1 cellular context compared by ENCODE assay signal in the genomic region with DNA sequence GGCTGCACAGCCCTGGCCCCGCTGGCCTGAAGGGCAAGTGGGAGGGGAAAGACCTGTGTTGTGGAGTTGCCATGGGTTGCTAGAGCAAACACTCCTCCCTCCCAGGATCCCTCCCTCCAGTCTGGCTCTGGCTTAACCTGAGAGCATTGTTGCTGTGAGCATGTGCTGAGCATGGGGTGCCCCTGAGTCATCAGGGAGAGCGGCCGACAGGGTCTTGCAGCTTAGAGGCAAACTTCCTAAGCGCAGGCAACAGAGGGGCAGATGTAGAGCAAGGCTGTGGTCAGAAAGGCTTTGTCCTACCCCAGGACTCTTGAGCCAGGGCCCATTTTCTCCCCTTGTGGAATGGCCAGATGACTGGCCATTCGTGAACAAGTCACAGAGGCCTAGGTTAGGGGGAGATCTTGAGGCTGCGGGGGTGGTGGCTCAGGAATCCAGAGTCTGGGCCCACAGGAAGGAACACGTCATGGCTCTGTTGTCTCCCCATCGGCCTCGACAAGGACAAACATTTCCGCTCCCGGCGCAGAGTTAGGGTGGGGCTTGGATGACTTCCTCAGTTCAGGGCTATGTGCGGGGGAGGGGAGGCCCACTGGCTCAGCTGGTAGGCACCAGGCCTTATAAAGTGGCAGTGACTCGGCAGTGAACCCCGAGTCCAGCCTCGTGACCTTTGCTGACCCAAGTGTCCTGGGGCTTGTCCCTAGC.
TF ChIP-seq lines count a peak whose summit lies in the region.

No MANE protein-coding gene starts in this region.

TF ChIP-seq in HepG2, 621 proteins besides CTCF, POLR2A, EP300 and RAD21 (continued from another document and continues in another):
- TF ChIP-seq, protein P1, sequence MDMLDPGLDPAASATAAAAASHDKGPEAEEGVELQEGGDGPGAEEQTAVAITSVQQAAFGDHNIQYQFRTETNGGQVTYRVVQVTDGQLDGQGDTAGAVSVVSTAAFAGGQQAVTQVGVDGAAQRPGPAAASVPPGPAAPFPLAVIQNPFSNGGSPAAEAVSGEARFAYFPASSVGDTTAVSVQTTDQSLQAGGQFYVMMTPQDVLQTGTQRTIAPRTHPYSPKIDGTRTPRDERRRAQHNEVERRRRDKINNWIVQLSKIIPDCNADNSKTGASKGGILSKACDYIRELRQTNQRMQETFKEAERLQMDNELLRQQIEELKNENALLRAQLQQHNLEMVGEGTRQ (IDR thresholded peaks at IDR 0.05; ENCODE audit: low read depth, low read length): no peak; the same call in 1 of the 2 replicates
- TF ChIP-seq, protein P1 (CRISPR knock-in tag; IDR thresholded peaks at IDR 0.05; ENCODE audit: borderline replicate concordance): no peak
- TF ChIP-seq WIZ (CRISPR knock-in tag; IDR thresholded peaks at IDR 0.05): peak; percentile 32; the same call in 1 of the 2 replicates
- no peak for TF ChIP-seq PTBP1 (IDR thresholded peaks at IDR 0.05; ENCODE audit: low read depth, low read length, poor library complexity, severe bottlenecking)
- TF ChIP-seq, protein P2, sequence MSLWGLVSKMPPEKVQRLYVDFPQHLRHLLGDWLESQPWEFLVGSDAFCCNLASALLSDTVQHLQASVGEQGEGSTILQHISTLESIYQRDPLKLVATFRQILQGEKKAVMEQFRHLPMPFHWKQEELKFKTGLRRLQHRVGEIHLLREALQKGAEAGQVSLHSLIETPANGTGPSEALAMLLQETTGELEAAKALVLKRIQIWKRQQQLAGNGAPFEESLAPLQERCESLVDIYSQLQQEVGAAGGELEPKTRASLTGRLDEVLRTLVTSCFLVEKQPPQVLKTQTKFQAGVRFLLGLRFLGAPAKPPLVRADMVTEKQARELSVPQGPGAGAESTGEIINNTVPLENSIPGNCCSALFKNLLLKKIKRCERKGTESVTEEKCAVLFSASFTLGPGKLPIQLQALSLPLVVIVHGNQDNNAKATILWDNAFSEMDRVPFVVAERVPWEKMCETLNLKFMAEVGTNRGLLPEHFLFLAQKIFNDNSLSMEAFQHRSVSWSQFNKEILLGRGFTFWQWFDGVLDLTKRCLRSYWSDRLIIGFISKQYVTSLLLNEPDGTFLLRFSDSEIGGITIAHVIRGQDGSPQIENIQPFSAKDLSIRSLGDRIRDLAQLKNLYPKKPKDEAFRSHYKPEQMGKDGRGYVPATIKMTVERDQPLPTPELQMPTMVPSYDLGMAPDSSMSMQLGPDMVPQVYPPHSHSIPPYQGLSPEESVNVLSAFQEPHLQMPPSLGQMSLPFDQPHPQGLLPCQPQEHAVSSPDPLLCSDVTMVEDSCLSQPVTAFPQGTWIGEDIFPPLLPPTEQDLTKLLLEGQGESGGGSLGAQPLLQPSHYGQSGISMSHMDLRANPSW (CRISPR knock-in tag; IDR thresholded peaks at IDR 0.05; ENCODE audit: borderline replicate concordance): peak; percentile 85
- no peak; the same call in 1 of the 2 replicates for TF ChIP-seq PHF8 (CRISPR knock-in tag; IDR thresholded peaks at IDR 0.05)
- TF ChIP-seq, protein P3, sequence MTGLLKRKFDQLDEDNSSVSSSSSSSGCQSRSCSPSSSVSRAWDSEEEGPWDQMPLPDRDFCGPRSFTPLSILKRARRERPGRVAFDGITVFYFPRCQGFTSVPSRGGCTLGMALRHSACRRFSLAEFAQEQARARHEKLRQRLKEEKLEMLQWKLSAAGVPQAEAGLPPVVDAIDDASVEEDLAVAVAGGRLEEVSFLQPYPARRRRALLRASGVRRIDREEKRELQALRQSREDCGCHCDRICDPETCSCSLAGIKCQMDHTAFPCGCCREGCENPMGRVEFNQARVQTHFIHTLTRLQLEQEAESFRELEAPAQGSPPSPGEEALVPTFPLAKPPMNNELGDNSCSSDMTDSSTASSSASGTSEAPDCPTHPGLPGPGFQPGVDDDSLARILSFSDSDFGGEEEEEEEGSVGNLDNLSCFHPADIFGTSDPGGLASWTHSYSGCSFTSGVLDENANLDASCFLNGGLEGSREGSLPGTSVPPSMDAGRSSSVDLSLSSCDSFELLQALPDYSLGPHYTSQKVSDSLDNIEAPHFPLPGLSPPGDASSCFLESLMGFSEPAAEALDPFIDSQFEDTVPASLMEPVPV (CRISPR knock-in tag; IDR thresholded peaks at IDR 0.05): peak; percentile 26; the same call in 1 of the 2 replicates
- TF ChIP-seq SRSF1 (optimal IDR thresholded peaks at IDR 0.05; ENCODE audit: low read depth, low read length): no peak
- peak; percentile 67; the same call in 1 of the 2 replicates for TF ChIP-seq ZNF766 (CRISPR knock-in tag; IDR thresholded peaks at IDR 0.05; ENCODE audit: borderline replicate concordance)
- peak; percentile 26; the same call in 1 of the 2 replicates for TF ChIP-seq SSRP1 (CRISPR knock-in tag; IDR thresholded peaks at IDR 0.05)
- no peak for TF ChIP-seq ZEB1 (IDR thresholded peaks at IDR 0.05; ENCODE audit: insufficient replicate concordance, low read depth)
- TF ChIP-seq ZNF768 (CRISPR knock-in tag; IDR thresholded peaks at IDR 0.05): no peak; the same call in 1 of the 2 replicates
- 0 out of 2 replicates have a peak, but pooled peaks have one; percentile 80 for TF ChIP-seq TARDBP (CRISPR knock-in tag; IDR thresholded peaks at IDR 0.05)
- TF ChIP-seq, protein P4, sequence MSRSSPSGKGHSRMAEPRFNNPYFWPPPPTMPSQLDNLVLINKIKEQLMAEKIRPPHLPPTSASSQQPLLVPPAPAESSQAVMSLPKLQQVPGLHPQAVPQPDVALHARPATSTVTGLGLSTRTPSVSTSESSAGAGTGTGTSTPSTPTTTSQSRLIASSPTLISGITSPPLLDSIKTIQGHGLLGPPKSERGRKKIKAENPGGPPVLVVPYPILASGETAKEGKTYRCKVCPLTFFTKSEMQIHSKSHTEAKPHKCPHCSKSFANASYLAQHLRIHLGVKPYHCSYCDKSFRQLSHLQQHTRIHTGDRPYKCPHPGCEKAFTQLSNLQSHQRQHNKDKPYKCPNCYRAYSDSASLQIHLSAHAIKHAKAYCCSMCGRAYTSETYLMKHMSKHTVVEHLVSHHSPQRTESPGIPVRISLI (CRISPR knock-in tag; IDR thresholded peaks at IDR 0.05; ENCODE audit: borderline replicate concordance): peak; percentile 35; the same call in 1 of the 2 replicates
- TF ChIP-seq ZNF776 (CRISPR knock-in tag; IDR thresholded peaks at IDR 0.05): no peak
- no peak for TF ChIP-seq ZNF382 (CRISPR knock-in tag; IDR thresholded peaks at IDR 0.05; ENCODE audit: borderline replicate concordance)
- TF ChIP-seq, protein P5, sequence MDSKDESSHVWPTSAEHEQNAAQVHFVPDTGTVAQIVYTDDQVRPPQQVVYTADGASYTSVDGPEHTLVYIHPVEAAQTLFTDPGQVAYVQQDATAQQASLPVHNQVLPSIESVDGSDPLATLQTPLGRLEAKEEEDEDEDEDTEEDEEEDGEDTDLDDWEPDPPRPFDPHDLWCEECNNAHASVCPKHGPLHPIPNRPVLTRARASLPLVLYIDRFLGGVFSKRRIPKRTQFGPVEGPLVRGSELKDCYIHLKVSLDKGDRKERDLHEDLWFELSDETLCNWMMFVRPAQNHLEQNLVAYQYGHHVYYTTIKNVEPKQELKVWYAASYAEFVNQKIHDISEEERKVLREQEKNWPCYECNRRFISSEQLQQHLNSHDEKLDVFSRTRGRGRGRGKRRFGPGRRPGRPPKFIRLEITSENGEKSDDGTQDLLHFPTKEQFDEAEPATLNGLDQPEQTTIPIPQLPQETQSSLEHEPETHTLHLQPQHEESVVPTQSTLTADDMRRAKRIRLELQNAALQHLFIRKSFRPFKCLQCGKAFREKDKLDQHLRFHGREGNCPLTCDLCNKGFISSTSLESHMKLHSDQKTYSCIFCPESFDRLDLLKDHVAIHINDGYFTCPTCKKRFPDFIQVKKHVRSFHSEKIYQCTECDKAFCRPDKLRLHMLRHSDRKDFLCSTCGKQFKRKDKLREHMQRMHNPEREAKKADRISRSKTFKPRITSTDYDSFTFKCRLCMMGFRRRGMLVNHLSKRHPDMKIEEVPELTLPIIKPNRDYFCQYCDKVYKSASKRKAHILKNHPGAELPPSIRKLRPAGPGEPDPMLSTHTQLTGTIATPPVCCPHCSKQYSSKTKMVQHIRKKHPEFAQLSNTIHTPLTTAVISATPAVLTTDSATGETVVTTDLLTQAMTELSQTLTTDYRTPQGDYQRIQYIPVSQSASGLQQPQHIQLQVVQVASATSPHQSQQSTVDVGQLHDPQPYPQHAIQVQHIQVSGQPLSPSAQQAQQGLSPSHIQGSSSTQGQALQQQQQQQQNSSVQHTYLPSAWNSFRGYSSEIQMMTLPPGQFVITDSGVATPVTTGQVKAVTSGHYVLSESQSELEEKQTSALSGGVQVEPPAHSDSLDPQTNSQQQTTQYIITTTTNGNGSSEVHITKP (CRISPR knock-in tag; IDR thresholded peaks at IDR 0.05; ENCODE audit: low read depth): no peak; the same call in 1 of the 2 replicates
- TF ChIP-seq GABPA (IDR thresholded peaks at IDR 0.05; ENCODE audit: low read depth, low read length): no peak
- TF ChIP-seq GABPA (CRISPR knock-in tag; IDR thresholded peaks at IDR 0.05; ENCODE audit: low read depth): peak; percentile 81
- peak; percentile 6; the same call in 1 of the 2 replicates for TF ChIP-seq ZNF761 (CRISPR knock-in tag; conservative IDR thresholded peaks at IDR 0.05)
- TF ChIP-seq, protein P6, sequence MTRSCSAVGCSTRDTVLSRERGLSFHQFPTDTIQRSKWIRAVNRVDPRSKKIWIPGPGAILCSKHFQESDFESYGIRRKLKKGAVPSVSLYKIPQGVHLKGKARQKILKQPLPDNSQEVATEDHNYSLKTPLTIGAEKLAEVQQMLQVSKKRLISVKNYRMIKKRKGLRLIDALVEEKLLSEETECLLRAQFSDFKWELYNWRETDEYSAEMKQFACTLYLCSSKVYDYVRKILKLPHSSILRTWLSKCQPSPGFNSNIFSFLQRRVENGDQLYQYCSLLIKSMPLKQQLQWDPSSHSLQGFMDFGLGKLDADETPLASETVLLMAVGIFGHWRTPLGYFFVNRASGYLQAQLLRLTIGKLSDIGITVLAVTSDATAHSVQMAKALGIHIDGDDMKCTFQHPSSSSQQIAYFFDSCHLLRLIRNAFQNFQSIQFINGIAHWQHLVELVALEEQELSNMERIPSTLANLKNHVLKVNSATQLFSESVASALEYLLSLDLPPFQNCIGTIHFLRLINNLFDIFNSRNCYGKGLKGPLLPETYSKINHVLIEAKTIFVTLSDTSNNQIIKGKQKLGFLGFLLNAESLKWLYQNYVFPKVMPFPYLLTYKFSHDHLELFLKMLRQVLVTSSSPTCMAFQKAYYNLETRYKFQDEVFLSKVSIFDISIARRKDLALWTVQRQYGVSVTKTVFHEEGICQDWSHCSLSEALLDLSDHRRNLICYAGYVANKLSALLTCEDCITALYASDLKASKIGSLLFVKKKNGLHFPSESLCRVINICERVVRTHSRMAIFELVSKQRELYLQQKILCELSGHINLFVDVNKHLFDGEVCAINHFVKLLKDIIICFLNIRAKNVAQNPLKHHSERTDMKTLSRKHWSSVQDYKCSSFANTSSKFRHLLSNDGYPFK (CRISPR knock-in tag; IDR thresholded peaks at IDR 0.05; ENCODE audit: borderline replicate concordance): no peak; the same call in 1 of the 2 replicates
- TF ChIP-seq, protein P7, sequence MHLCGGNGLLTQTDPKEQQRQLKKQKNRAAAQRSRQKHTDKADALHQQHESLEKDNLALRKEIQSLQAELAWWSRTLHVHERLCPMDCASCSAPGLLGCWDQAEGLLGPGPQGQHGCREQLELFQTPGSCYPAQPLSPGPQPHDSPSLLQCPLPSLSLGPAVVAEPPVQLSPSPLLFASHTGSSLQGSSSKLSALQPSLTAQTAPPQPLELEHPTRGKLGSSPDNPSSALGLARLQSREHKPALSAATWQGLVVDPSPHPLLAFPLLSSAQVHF (CRISPR knock-in tag; IDR thresholded peaks at IDR 0.05): no peak
- TF ChIP-seq KDM1A (CRISPR knock-in tag; IDR thresholded peaks at IDR 0.05): no peak
- TF ChIP-seq MIXL1 (CRISPR knock-in tag; IDR thresholded peaks at IDR 0.05): no peak; the same call in 1 of the 2 replicates
- TF ChIP-seq, protein P8, sequence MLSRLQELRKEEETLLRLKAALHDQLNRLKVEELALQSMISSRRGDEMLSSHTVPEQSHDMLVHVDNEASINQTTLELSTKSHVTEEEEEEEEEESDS (CRISPR knock-in tag; IDR thresholded peaks at IDR 0.05; ENCODE audit: borderline replicate concordance): peak; percentile 92; the same call in 1 of the 2 replicates
- TF ChIP-seq SMAD1 (CRISPR knock-in tag; IDR thresholded peaks at IDR 0.05; ENCODE audit: borderline replicate concordance, low read depth): 0 out of 2 replicates have a peak, but pooled peaks have one; percentile 78
- TF ChIP-seq, protein P9, sequence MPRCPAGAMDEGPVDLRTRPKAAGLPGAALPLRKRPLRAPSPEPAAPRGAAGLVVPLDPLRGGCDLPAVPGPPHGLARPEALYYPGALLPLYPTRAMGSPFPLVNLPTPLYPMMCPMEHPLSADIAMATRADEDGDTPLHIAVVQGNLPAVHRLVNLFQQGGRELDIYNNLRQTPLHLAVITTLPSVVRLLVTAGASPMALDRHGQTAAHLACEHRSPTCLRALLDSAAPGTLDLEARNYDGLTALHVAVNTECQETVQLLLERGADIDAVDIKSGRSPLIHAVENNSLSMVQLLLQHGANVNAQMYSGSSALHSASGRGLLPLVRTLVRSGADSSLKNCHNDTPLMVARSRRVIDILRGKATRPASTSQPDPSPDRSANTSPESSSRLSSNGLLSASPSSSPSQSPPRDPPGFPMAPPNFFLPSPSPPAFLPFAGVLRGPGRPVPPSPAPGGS (CRISPR knock-in tag; IDR thresholded peaks at IDR 0.05): peak; percentile 30
- TF ChIP-seq ZNF335 (CRISPR knock-in tag; IDR thresholded peaks at IDR 0.05): peak; percentile 83; the same call in 1 of the 2 replicates
- TF ChIP-seq ZNF354B (CRISPR knock-in tag; IDR thresholded peaks at IDR 0.05): peak; percentile 30; the same call in 1 of the 2 replicates
- no peak for TF ChIP-seq STAT5B (CRISPR knock-in tag; IDR thresholded peaks at IDR 0.05)
- TF ChIP-seq SIN3B (IDR thresholded peaks at IDR 0.05; ENCODE audit: low read length): peak; percentile 35; the same call in 1 of the 2 replicates
- no peak for TF ChIP-seq FOXM1 (CRISPR knock-in tag; IDR thresholded peaks at IDR 0.05)
- TF ChIP-seq, protein P10, sequence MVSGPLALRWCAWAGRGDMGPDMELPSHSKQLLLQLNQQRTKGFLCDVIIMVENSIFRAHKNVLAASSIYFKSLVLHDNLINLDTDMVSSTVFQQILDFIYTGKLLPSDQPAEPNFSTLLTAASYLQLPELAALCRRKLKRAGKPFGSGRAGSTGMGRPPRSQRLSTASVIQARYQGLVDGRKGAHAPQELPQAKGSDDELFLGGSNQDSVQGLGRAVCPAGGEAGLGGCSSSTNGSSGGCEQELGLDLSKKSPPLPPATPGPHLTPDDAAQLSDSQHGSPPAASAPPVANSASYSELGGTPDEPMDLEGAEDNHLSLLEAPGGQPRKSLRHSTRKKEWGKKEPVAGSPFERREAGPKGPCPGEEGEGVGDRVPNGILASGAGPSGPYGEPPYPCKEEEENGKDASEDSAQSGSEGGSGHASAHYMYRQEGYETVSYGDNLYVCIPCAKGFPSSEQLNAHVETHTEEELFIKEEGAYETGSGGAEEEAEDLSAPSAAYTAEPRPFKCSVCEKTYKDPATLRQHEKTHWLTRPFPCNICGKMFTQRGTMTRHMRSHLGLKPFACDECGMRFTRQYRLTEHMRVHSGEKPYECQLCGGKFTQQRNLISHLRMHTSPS (CRISPR knock-in tag; IDR thresholded peaks at IDR 0.05; ENCODE audit: low read depth): no peak; the same call in 1 of the 2 replicates
- no peak for TF ChIP-seq ZNF530 (CRISPR knock-in tag; IDR thresholded peaks at IDR 0.05; ENCODE audit: low read depth)
- 0 out of 2 replicates have a peak, but pooled peaks have one; percentile 21 for TF ChIP-seq ZNF703 (CRISPR knock-in tag; IDR thresholded peaks at IDR 0.05; ENCODE audit: borderline replicate concordance)
